ENCODE assay signal across 8 cellular contexts in the genomic region with DNA sequence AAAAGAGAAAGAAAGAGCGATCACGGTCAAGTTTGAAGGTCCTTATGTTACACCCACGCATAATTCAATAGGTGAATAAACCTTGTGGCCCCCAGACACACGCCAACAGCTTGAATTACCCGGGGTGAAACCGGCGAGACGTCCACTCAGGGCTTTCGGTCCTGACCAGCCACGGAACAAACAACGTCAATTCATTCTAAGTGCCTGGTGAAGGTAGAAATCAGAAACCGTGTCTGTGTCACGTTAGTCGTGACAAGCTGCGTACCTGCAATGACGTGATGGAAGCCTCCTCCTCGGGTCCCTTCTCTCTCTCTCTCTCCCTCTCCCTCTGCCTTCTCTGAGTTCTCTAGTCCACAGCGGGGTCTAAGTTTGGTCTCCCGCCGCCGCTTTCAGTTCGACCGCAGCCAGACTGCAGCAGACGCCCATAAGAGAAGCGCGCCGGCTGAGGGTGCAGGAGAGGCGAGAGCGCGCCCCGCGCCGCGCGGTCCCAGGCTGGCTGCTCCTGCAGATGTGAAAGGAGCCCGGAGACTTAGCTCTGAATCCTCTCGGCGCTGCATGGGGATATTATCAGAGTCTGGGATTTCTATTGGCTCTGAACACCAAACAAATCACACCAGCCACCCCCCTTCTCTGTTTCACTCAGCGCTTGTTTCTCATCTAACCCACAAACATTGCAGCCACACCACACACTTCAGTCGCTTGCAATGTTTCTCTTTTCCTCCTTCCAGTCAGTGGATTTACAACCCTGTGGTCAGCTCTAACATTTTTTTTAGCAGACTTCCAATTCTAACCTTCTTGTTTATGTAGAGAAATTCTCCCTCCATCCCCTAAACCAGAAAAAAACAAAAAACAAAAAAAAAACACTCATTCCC. TPM values are rescaled to one million over a fixed set of nuclear protein-coding genes. Genes with fewer than 3 reads are reported as not detected.
DNase-seq lines count a peak whose midpoint lies in the region; ATAC-seq and TF ChIP-seq lines count a peak whose summit lies in the region.

A gene (minus strand): TSS at position 537 of the 872 bp plus-strand sequence. CDS start 118,680 bp downstream, outside the sequence.

- ATAC-seq in GM18520 (IDR thresholded peaks at IDR 0.05; ENCODE audit: unreplicated experiment), result peak; percentile 68
- ATAC-seq in HG03066 (IDR thresholded peaks at IDR 0.05; ENCODE audit: low read depth, unreplicated experiment), result peak; percentile 82

- no peaks in the 10 kb centered on the region for H3K36me3 Mint-ChIP-seq in activated naive CD4-positive, alpha-beta T cell treated with anti-CD3 and anti-CD28 coated beads for 36 hours (ENCODE audit: low read depth)
- no peaks in the 10 kb centered on the region for H3K36me3 Mint-ChIP-seq in osteocyte (ENCODE audit: unreplicated experiment)

- no peaks in the 10 kb centered on the region for H3K27me3 ChIP-seq in vagina

- no peaks in the 10 kb centered on the region for H3K4me1 ChIP-seq in vagina

- peak within 1 kb of the TSS; percentile 90 for H3K4me3 Mint-ChIP-seq in activated naive CD4-positive, alpha-beta T cell treated with anti-CD3 and anti-CD28 coated beads for 36 hours
- peak within 1 kb of the TSS; percentile 88 for H3K4me3 Mint-ChIP-seq in osteocyte (ENCODE audit: unreplicated experiment)

- H3K4me3 ChIP-seq in vagina, result peak within 1 kb of the TSS; percentile 38 to 43

- intact Hi-C loops in activated naive CD4-positive, alpha-beta T cell treated with anti-CD3 and anti-CD28 coated beads for 36 hours (cut with micrococcal nuclease), result loop anchor here (1.0 to 10.0 kb wide), 4 partner anchors 36 to 897 kb away; no protein-coding TSS in a partner anchor
- intact Hi-C loops in vagina (cut with DNase I), result no loop called here

- H3K27ac Mint-ChIP-seq in activated naive CD4-positive, alpha-beta T cell treated with anti-CD3 and anti-CD28 coated beads for 36 hours, result peak within 1 kb of the TSS; percentile 69
- no peak within 1 kb of the TSS for H3K27ac Mint-ChIP-seq in osteocyte (ENCODE audit: unreplicated experiment)

- in situ Hi-C loops in ACHN (cut with HindIII; ENCODE audit: low pct_ligation_motif_present, low pct_unique_long_range_greater_than_20kb, low sequenced_read_pairs), result no loop called here

- no peaks in the 10 kb centered on the region for H3K9me3 ChIP-seq in vagina

- no peak for TF ChIP-seq CTCF in osteocyte (IDR thresholded peaks at IDR 0.05)
- TF ChIP-seq CTCF in vagina (IDR thresholded peaks at IDR 0.05), result no peak

- CTCF ChIA-PET in activated naive CD4-positive, alpha-beta T cell treated with anti-CD3 and anti-CD28 coated beads for 36 hours (lab: Charles Lee), result no interaction called here

- no peaks in the 10 kb centered on the region for H3K36me3 ChIP-seq in vagina

- no peak within 1 kb of the TSS for H3K27ac ChIP-seq in vagina

- peaks cover 42% of the 10 kb centered on the region for H3K27me3 Mint-ChIP-seq in activated naive CD4-positive, alpha-beta T cell treated with anti-CD3 and anti-CD28 coated beads for 36 hours (ENCODE audit: low read depth)
- H3K27me3 Mint-ChIP-seq in osteocyte (ENCODE audit: unreplicated experiment), result peaks cover 68% of the 10 kb centered on the region

- TF ChIP-seq POLR2A in vagina (IDR thresholded peaks at IDR 0.05), result no peak

- peak; percentile 37 for DNase-seq in ACHN
- peak; percentile 56 for DNase-seq in NCI-H524 treated with DMSO at 0.1 percent for 48 hours (lab: John Stamatoyannopoulos, UW)
- DNase-seq in activated naive CD4-positive, alpha-beta T cell treated with anti-CD3 and anti-CD28 coated beads for 36 hours, result peak; percentile 72
- DNase-seq in glomerular visceral epithelial cell (ENCODE audit: extremely low spot score), result peak; percentile 64
- no peak for DNase-seq in osteocyte (ENCODE audit: extremely low spot score, unreplicated experiment)
- no peak for DNase-seq in vagina (ENCODE audit: extremely low spot score in 2 of 2)

- peaks cover 30% of the 10 kb centered on the region for H3K4me1 Mint-ChIP-seq in activated naive CD4-positive, alpha-beta T cell treated with anti-CD3 and anti-CD28 coated beads for 36 hours (ENCODE audit: low read depth)
- peaks cover 12% of the 10 kb centered on the region for H3K4me1 Mint-ChIP-seq in osteocyte (ENCODE audit: unreplicated experiment)

- no peaks in the 10 kb centered on the region for H3K9me3 Mint-ChIP-seq in activated naive CD4-positive, alpha-beta T cell treated with anti-CD3 and anti-CD28 coated beads for 36 hours
- H3K9me3 Mint-ChIP-seq in osteocyte (ENCODE audit: unreplicated experiment), result no peaks in the 10 kb centered on the region

RNA-seq across cellular contexts. Expression of the gene that starts here (rescaled TPM):
- total RNA-seq in activated naive CD4-positive, alpha-beta T cell treated with anti-CD3 and anti-CD28 coated beads for 36 hours, result under 1 TPM; 0.17 to 0.25 TPM
- total RNA-seq in osteocyte (not detected in 2 replicates), vagina (1.2 TPM)

Comparison
In these comparisons a context has a peak if more than half of its experiments do, and no peak if none do; other contexts are left out.
1. Peak in DNase-seq in activated naive CD4-positive, alpha-beta T cell treated with anti-CD3 and anti-CD28 coated beads for 36 hours; RNA of the gene not detected or under 1 TPM.
2. DNase-seq: peak in ACHN (single experiment), NCI-H524 treated with DMSO at 0.1 percent for 48 hours (single experiment) and glomerular visceral epithelial cell (single experiment); none in osteocyte (single experiment) and vagina (0 of 2).